16 cellular contexts compared by ENCODE assay signal in genomic region chr15:41824062-41824745, GRCh38. TPM values are rescaled to one million over a fixed set of nuclear protein-coding genes. Genes with fewer than 3 reads are reported as not detected.
A peak's percentile ranks its signal among the peaks of the same experiment; 100 is the strongest.
DNase-seq lines count a peak whose midpoint lies in the region; ATAC-seq and TF ChIP-seq lines count a peak whose summit lies in the region.
"Had no signal": no experiment of that assay in that cellular context is flagged by ENCODE, and none has a peak within 500 bp of the region (broad histone marks: within the 10 kb centered on the region; RNA-seq: fewer than 3 reads in every experiment).

No MANE protein-coding gene starts in this region.

- peaks cover 18% of the 10 kb centered on the region for H3K4me1 Mint-ChIP-seq in T-helper 17 cell
- H3K4me1 Mint-ChIP-seq in stimulated activated effector memory CD8-positive, alpha-beta T cell treated with anti-CD3 and anti-CD28 coated beads, Interleukin-12 subunit alpha, Interleukin-12 subunit beta, amount 100 ng/mL, for 72 hours = peaks cover 23% of the 10 kb centered on the region
- H3K4me1 Mint-ChIP-seq in T-helper 2 cell treated with Interferon-gamma antibody and Interleukin-4, amounts not matched to agents 5 μg/mL and 100 μg/mL, for 36 hours (ENCODE audit: low read depth) = peaks cover 11% of the 10 kb centered on the region

- peaks cover 4% of the 10 kb centered on the region for H3K36me3 Mint-ChIP-seq in T-helper 17 cell (ENCODE audit: low read depth)
- H3K36me3 Mint-ChIP-seq in stimulated activated effector memory CD8-positive, alpha-beta T cell treated with anti-CD3 and anti-CD28 coated beads, Interleukin-12 subunit alpha, Interleukin-12 subunit beta, amount 100 ng/mL, for 72 hours = peaks cover 23% of the 10 kb centered on the region
- H3K36me3 Mint-ChIP-seq in T-helper 2 cell treated with Interferon-gamma antibody and Interleukin-4, amounts not matched to agents 5 μg/mL and 100 μg/mL, for 36 hours (ENCODE audit: low read depth) = peaks cover 25% of the 10 kb centered on the region

- H3K36me3 ChIP-seq in lower lobe of right lung = peaks cover 64% of the 10 kb centered on the region

- H3K27me3 Mint-ChIP-seq in T-helper 17 cell = no peaks in the 10 kb centered on the region
- H3K27me3 Mint-ChIP-seq in T-helper 2 cell treated with Interferon-gamma antibody and Interleukin-4, amounts not matched to agents 5 μg/mL and 100 μg/mL, for 36 hours (ENCODE audit: low read depth) = no peaks in the 10 kb centered on the region
- H3K27me3 Mint-ChIP-seq: CD8-positive, alpha-beta memory T cell had no signal

- peaks cover 13% of the 10 kb centered on the region for H3K4me1 ChIP-seq in lower lobe of right lung
- H3K4me1 ChIP-seq: Caco-2 had no signal

- no peaks in the 10 kb centered on the region for H3K27me3 ChIP-seq in lower lobe of right lung (ENCODE audit: low read depth)

- H3K27ac Mint-ChIP-seq in T-helper 17 cell = peak overlapping the region; percentile 14
- H3K27ac Mint-ChIP-seq in stimulated activated effector memory CD8-positive, alpha-beta T cell treated with anti-CD3 and anti-CD28 coated beads, Interleukin-12 subunit alpha, Interleukin-12 subunit beta, amount 100 ng/mL, for 72 hours = peak overlapping the region; percentile 64
- no peak overlapping the region for H3K27ac Mint-ChIP-seq in T-helper 2 cell treated with Interferon-gamma antibody and Interleukin-4, amounts not matched to agents 5 μg/mL and 100 μg/mL, for 36 hours

- TF ChIP-seq CTCF in lower lobe of right lung (IDR thresholded peaks at IDR 0.05) = no peak

- H3K4me3 Mint-ChIP-seq in T-helper 17 cell = no peak overlapping the region
- no peak overlapping the region for H3K4me3 Mint-ChIP-seq in stimulated activated effector memory CD8-positive, alpha-beta T cell treated with anti-CD3 and anti-CD28 coated beads, Interleukin-12 subunit alpha, Interleukin-12 subunit beta, amount 100 ng/mL, for 72 hours
- H3K4me3 Mint-ChIP-seq in T-helper 2 cell treated with Interferon-gamma antibody and Interleukin-4, amounts not matched to agents 5 μg/mL and 100 μg/mL, for 36 hours = no peak overlapping the region

- no peak for ATAC-seq in Right ventricle myocardium inferior
- ATAC-seq in T-helper 17 cell = no peak
- ATAC-seq in lower lobe of right lung = no peak
- no peak for ATAC-seq in stimulated activated effector memory CD8-positive, alpha-beta T cell treated with anti-CD3 and anti-CD28 coated beads, Interleukin-12 subunit alpha, Interleukin-12 subunit beta, amount 100 ng/mL, for 72 hours
- ATAC-seq: HCT116 had no signal

- DNase-seq in Right ventricle myocardium inferior (ENCODE audit: missing footprints) (peak; percentile 32), cardiac septum (ENCODE audit: low spot score) (no peak), T-helper 17 cell (no peak), lower lobe of right lung (peak; percentile 44), cortex of kidney (lab: John Stamatoyannopoulos, UW) (no peak)
- DNase-seq in stimulated activated effector memory CD8-positive, alpha-beta T cell treated with anti-CD3 and anti-CD28 coated beads, Interleukin-12 subunit alpha, Interleukin-12 subunit beta, amount 100 ng/mL, for 72 hours (ENCODE audit: low spot score in 2 of 2) = no peak
- no peak for DNase-seq in T-helper 2 cell treated with Interferon-gamma antibody and Interleukin-4, amounts not matched to agents 5 μg/mL and 100 μg/mL, for 36 hours (ENCODE audit: low spot score)
- DNase-seq: 8988T; AML-193; Caco-2; CD8-positive, alpha-beta memory T cell; DND-41; GDM1 had no signal

- H3K9me3 ChIP-seq in T-helper 17 cell (ENCODE audit: control insufficient read depth, low read length, poor library complexity, severe bottlenecking) (no peaks in the 10 kb centered on the region), lower lobe of right lung (no peaks in the 10 kb centered on the region)
- H3K9me3 ChIP-seq: BLaER1, Caco-2 had no signal

- no peak overlapping the region for H3K27ac ChIP-seq in lower lobe of right lung
- H3K27ac ChIP-seq: BLaER1, HL-60 had no signal

- H3K9me3 Mint-ChIP-seq in stimulated activated effector memory CD8-positive, alpha-beta T cell treated with anti-CD3 and anti-CD28 coated beads, Interleukin-12 subunit alpha, Interleukin-12 subunit beta, amount 100 ng/mL, for 72 hours = no peaks in the 10 kb centered on the region
- no peaks in the 10 kb centered on the region for H3K9me3 Mint-ChIP-seq in T-helper 2 cell treated with Interferon-gamma antibody and Interleukin-4, amounts not matched to agents 5 μg/mL and 100 μg/mL, for 36 hours
- H3K9me3 Mint-ChIP-seq: CD8-positive, alpha-beta memory T cell had no signal

- intact Hi-C loops in Right ventricle myocardium inferior (cut with DNase I) (no loop called here), cardiac septum (cut with DNase I) (no loop called here), lower lobe of right lung (cut with DNase I) (no loop called here)

- no peak overlapping the region for H3K4me3 ChIP-seq in lower lobe of right lung
- H3K4me3 ChIP-seq: BLaER1 had no signal

RNA-seq across cellular contexts. Expression of gene JMJD7, which starts 3.7 kb away (rescaled TPM):
- total RNA-seq in Right ventricle myocardium inferior (12.6 TPM), cardiac septum (16.3 TPM), T-helper 17 cell (10 to 100 TPM; 26.7 to 35.6 TPM), lower lobe of right lung (24.3 TPM)

RNA-seq across cellular contexts. Expression of gene PLA2G4B, which starts 14.4 kb away (rescaled TPM):
- total RNA-seq in Right ventricle myocardium inferior (5.8 TPM), cardiac septum (3.4 TPM), T-helper 17 cell (10 to 100 TPM; 23.1 to 34.8 TPM), lower lobe of right lung (13.8 TPM)

RNA-seq across cellular contexts. Expression of gene MAPKBP1, which starts 49.9 kb away (rescaled TPM):
- total RNA-seq in Right ventricle myocardium inferior (14.4 TPM), cardiac septum (15.6 TPM), T-helper 17 cell (10 to 100 TPM; 30.2 to 34.6 TPM), lower lobe of right lung (17.0 TPM)

Comparison
In these comparisons a context has a peak if more than half of its experiments do, and no peak if none do; other contexts are left out.
1. DNase-seq: peak in Right ventricle myocardium inferior (single experiment) and lower lobe of right lung (single experiment); none in cardiac septum (single experiment), T-helper 17 cell (0 of 3), stimulated activated effector memory CD8-positive, alpha-beta T cell treated with anti-CD3 and anti-CD28 coated beads, Interleukin-12 subunit alpha, Interleukin-12 subunit beta, amount 100 ng/mL, for 72 hours (0 of 2), cortex of kidney (single experiment) and T-helper 2 cell treated with Interferon-gamma antibody and Interleukin-4, amounts not matched to agents 5 μg/mL and 100 μg/mL, for 36 hours (single experiment).